In genomic region chr3:152241142-152242067, GRCh38 we compare ENCODE assay signal across 9 cellular contexts. TPM values are rescaled to one million over a fixed set of nuclear protein-coding genes. Genes with fewer than 3 reads are reported as not detected.
A peak's percentile ranks its signal among the peaks of the same experiment; 100 is the strongest.
DNase-seq lines count a peak whose midpoint lies in the region; ATAC-seq and TF ChIP-seq lines count a peak whose summit lies in the region.
"Had no signal": no experiment of that assay in that cellular context is flagged by ENCODE, and none has a peak within 500 bp of the region (broad histone marks: within the 10 kb centered on the region; RNA-seq: fewer than 3 reads in every experiment).

No MANE protein-coding gene starts in this region.

- H3F3A ChIP-seq in SK-N-SH (replicated peaks; ENCODE audit: insufficient read depth), result peaks cover 8% of the 10 kb centered on the region

- peak overlapping the region; percentile 97 for H3K4me3 Mint-ChIP-seq in natural killer cell

- no peak overlapping the region for H3K4me2 ChIP-seq in SK-N-SH

- no peaks in the 10 kb centered on the region for H3K9me3 ChIP-seq in RWPE2 (ENCODE audit: severe bottlenecking)
- no peaks in the 10 kb centered on the region for H3K9me3 ChIP-seq in SK-N-SH
- H3K9me3 ChIP-seq: SJSA1 had no signal

- no peaks in the 10 kb centered on the region for H3K9me3 Mint-ChIP-seq in natural killer cell

- H3K27me3 Mint-ChIP-seq in natural killer cell (ENCODE audit: low read depth in 2 of 2), result no peaks in the 10 kb centered on the region

- H3K4me1 ChIP-seq in RWPE2 (ENCODE audit: insufficient read depth, poor library complexity, severe bottlenecking), result peaks cover 18% of the 10 kb centered on the region
- peaks cover 0 to 14% of the 10 kb centered on the region in 2 experiments; a peak in 1 of 4 replicates for H3K4me1 ChIP-seq in SK-N-SH (ENCODE audit: control insufficient read depth in 1 of 2, insufficient read depth in 2 of 2, low read depth in 1 of 2, low read length in 1 of 2)

- H3K9me2 ChIP-seq in SK-N-SH, result peaks cover 3% of the 10 kb centered on the region; the same call in 1 of the 2 replicates

- no peak for TF ChIP-seq EP300 in SK-N-SH (IDR thresholded peaks at IDR 0.05; ENCODE audit: borderline replicate concordance in 1 of 2, low read depth in 1 of 2, low read length in 1 of 2)

- POLR2A ChIA-PET in SK-N-SH (lab: Yijun Ruan, JAX), result no interaction called here

- CTCF ChIA-PET in SK-N-SH (lab: Yijun Ruan, JAX), result no interaction called here

- peak; percentile 67 for ATAC-seq in GM19025 (IDR thresholded peaks at IDR 0.05; ENCODE audit: low read depth, unreplicated experiment)
- ATAC-seq in HG03025 (IDR thresholded peaks at IDR 0.05; ENCODE audit: low FRiP score, unreplicated experiment), result peak; percentile 44
- peak; percentile 59; the same call in 2 of the 3 replicates for ATAC-seq in RWPE2 (ENCODE audit: low read depth)
- peak; percentile 12 to 42 (median 24) for ATAC-seq in natural killer cell

- H3K27ac Mint-ChIP-seq in natural killer cell, result peak overlapping the region; percentile 76 to 92

- no peaks in the 10 kb centered on the region for H3K79me2 ChIP-seq in SK-N-SH (ENCODE audit: insufficient read depth)

- 73% methylated on average over 2 of the region's 2 CpGs for WGBS in SK-N-SH (ENCODE audit: low lambda C conversion rate)

- no peaks in the 10 kb centered on the region for H4K20me1 ChIP-seq in SK-N-SH (ENCODE audit: insufficient read depth)

- no peak overlapping the region; the same call in 1 of the 2 replicates for H2AFZ ChIP-seq in SK-N-SH (ENCODE audit: low read depth)

- H3K36me3 ChIP-seq in RWPE2 (ENCODE audit: low read depth), result 0 out of 2 replicates have a peak, but pooled peaks cover 5% of the 10 kb centered on the region
- H3K36me3 ChIP-seq in SK-N-SH (replicated peaks in 1 of 2; ENCODE audit: control insufficient read depth in 1 of 2, insufficient read depth in 2 of 2, low read length in 1 of 2), result peaks cover 0 to 3% of the 10 kb centered on the region in 2 experiments
- H3K36me3 ChIP-seq: SJSA1 had no signal

- no peak for DNase-seq in RWPE2 (ENCODE audit: low spot score)
- DNase-seq in natural killer cell, result no peak
- DNase-seq in foreskin melanocyte, result no peak
- DNase-seq in SK-N-SH, result no peak
- DNase-seq in mesenteric fat pad (ENCODE audit: low spot score), result no peak
- no peak for DNase-seq in activated CD4-positive, CD25-positive, alpha-beta regulatory T cell treated with anti-CD3 and anti-CD28 coated beads, Interleukin-2, amount 50 U/mL, for 72 hours

- no peak overlapping the region for H3K9ac ChIP-seq in SK-N-SH

- no peaks in the 10 kb centered on the region for H3K36me3 Mint-ChIP-seq in natural killer cell

- TF ChIP-seq CTCF in RWPE2 (IDR thresholded peaks at IDR 0.05; ENCODE audit: poor library complexity, severe bottlenecking) (no peak), natural killer cell (IDR thresholded peaks at IDR 0.05) (no peak), SK-N-SH (IDR thresholded peaks at IDR 0.05) (no peak)

- intact Hi-C loops in natural killer cell (cut with micrococcal nuclease), result loop anchor here (2.0 to 5.0 kb wide), 2 partner anchors 36 to 49 kb away; no protein-coding TSS in a partner anchor

- H3K4me3 ChIP-seq in RWPE2 (ENCODE audit: severe bottlenecking), result no peak overlapping the region
- H3K4me3 ChIP-seq in SK-N-SH (ENCODE audit: low read depth in 2 of 2, low read length in 1 of 2), result no peak overlapping the region
- H3K4me3 ChIP-seq: SJSA1 had no signal

- no peak for TF ChIP-seq RAD21 in SK-N-SH (IDR thresholded peaks at IDR 0.05; ENCODE audit: low read length)

- H3K27me3 ChIP-seq in RWPE2 (ENCODE audit: insufficient read depth, poor library complexity, severe bottlenecking), result no peaks in the 10 kb centered on the region
- no peaks in the 10 kb centered on the region for H3K27me3 ChIP-seq in SK-N-SH (ENCODE audit: insufficient read depth)
- H3K27me3 ChIP-seq: SJSA1 had no signal

- peaks cover 57 to 62% of the 10 kb centered on the region in 2 donors for H3K4me1 Mint-ChIP-seq in natural killer cell

- H3K27ac ChIP-seq in RWPE2 (ENCODE audit: poor library complexity, severe bottlenecking), result peak overlapping the region; percentile 24
- H3K27ac ChIP-seq in SK-N-SH (ENCODE audit: low read depth in 2 of 2, low read length in 1 of 2), result no peak overlapping the region
- H3K27ac ChIP-seq: SJSA1 had no signal

TF ChIP-seq in SK-N-SH, 30 proteins besides CTCF, POLR2A, EP300 and RAD21:
- no peak for TF ChIP-seq PBX3 (IDR thresholded peaks at IDR 0.05)
- no peak for TF ChIP-seq YY1 (IDR thresholded peaks at IDR 0.05; ENCODE audit: low read depth)
- TF ChIP-seq RXRA (IDR thresholded peaks at IDR 0.05; ENCODE audit: borderline replicate concordance, low read depth), result no peak
- TF ChIP-seq RCOR1 (IDR thresholded peaks at IDR 0.05; ENCODE audit: low read length), result no peak
- no peak for TF ChIP-seq TAF1 (IDR thresholded peaks at IDR 0.05; ENCODE audit: borderline replicate concordance, low read depth, low read length)
- no peak for TF ChIP-seq TCF12 (IDR thresholded peaks at IDR 0.05)
- no peak for TF ChIP-seq REST (IDR thresholded peaks at IDR 0.05; ENCODE audit: low read depth, low read length)
- TF ChIP-seq NFIC (IDR thresholded peaks at IDR 0.05; ENCODE audit: borderline replicate concordance), result no peak
- TF ChIP-seq SMC3 (IDR thresholded peaks at IDR 0.05; ENCODE audit: low read depth, low read length), result no peak
- no peak for TF ChIP-seq MEF2A (IDR thresholded peaks at IDR 0.05; ENCODE audit: borderline replicate concordance, low read depth)
- no peak for TF ChIP-seq ELF1 (IDR thresholded peaks at IDR 0.05)
- TF ChIP-seq FOXJ3 (CRISPR knock-in tag; IDR thresholded peaks at IDR 0.05), result no peak
- no peak for TF ChIP-seq USF1 (IDR thresholded peaks at IDR 0.05; ENCODE audit: borderline replicate concordance, low read depth)
- TF ChIP-seq CHD2 (IDR thresholded peaks at IDR 0.05; ENCODE audit: low read length, partially characterized antibody), result no peak
- no peak for TF ChIP-seq SIN3A (IDR thresholded peaks at IDR 0.05; ENCODE audit: borderline replicate concordance, low read depth, low read length)
- TF ChIP-seq JUND (IDR thresholded peaks at IDR 0.05), result no peak
- TF ChIP-seq EZH2phosphoT487 (IDR thresholded peaks at IDR 0.05; ENCODE audit: borderline replicate concordance, low read depth), result no peak
- TF ChIP-seq TEAD4 (IDR thresholded peaks at IDR 0.05; ENCODE audit: borderline replicate concordance, insufficient read depth), result no peak
- TF ChIP-seq FOXM1 (IDR thresholded peaks at IDR 0.05; ENCODE audit: low read depth), result no peak

RNA-seq across cellular contexts. Expression of gene MBNL1, which starts 27.3 kb away (rescaled TPM):
- total RNA-seq in natural killer cell (100 to 1,000 TPM; 600 to 704 (median 607) TPM), mesenteric fat pad (284 TPM)
- polyA plus RNA-seq in SK-N-SH (2012; rRNA removed), result 44.3 and 65.1 TPM in 2 replicates
- polyA plus RNA-seq in SK-N-SH (2012; cell fraction: cytosol; rRNA removed), result 53.4 and 63.3 TPM in 2 replicates
- 56.9 and 69.6 TPM in 2 replicates for polyA plus RNA-seq in SK-N-SH (2012; cell fraction: nucleus; rRNA removed)
